In the genomic region with DNA sequence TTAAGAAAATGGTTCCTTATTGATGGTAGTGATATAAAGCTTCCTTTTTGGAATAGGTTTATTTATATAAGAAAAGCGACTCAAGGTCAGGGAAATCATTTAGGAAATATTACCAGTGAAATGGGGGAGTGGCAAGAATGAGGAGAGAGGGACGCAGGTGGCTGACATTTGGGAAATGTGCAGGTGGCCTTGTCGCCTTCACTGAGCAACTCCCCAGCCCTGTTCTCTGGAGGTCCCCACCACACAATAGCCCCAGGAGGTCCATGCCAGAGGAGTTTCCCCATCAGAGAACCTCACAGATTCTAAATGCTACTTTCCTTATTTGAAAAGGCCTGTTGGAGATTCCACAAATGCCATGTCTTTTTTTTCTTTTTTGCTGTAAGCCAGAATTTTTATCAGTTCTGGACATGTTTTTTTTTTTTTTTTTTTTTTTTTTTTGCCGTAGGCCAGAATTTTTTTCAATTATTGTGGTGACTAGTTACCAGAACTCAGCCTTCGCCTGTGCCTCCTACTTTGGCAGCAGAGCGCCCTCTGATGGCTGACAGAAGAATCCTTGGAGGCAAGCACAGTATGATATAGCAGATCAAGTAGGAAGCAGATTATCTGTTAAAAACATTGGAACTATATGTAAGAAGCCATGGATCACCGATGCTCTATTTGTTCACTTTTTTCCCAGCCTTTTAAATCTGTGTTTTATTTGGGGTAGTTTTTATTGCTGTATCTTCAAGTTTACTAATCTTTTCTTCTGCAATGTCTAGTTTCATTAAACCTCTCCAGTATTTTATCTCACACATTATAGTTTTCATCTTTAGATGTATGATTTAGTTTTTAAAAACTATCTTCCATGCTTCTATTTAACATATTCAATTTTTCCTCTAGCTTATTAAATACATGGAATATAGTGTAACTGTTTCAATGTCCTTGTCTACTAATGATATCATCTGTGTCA, we compare ENCODE assay signal across 8 cellular contexts. TPM values are rescaled to one million over a fixed set of nuclear protein-coding genes. Genes with fewer than 3 reads are reported as not detected.
DNase-seq lines count a peak whose midpoint lies in the region; ATAC-seq, FAIRE-seq and TF ChIP-seq lines count a peak whose summit lies in the region.

No MANE protein-coding gene starts in this region.

- H3K4me1 ChIP-seq in DND-41 (ENCODE audit: insufficient read depth, low read length) (0 out of 2 replicates have a peak, but pooled peaks cover 8% of the 10 kb centered on the region), HepG2 (ENCODE audit: insufficient read depth, low read length) (no peaks in the 10 kb centered on the region)

- peaks cover 14% of the 10 kb centered on the region for H3K27me3 Mint-ChIP-seq in chondrocyte (ENCODE audit: low read depth)

- TF ChIP-seq RAD21 in HepG2 (CRISPR knock-in tag; IDR thresholded peaks at IDR 0.05) = no peak

- intact Hi-C loops in HepG2 (cut with micrococcal nuclease; ENCODE audit: unreplicated experiment) = no loop called here

- peaks cover 5% of the 10 kb centered on the region for H3K4me1 Mint-ChIP-seq in chondrocyte (ENCODE audit: low read depth)

- H3K79me2 ChIP-seq in DND-41 (ENCODE audit: insufficient read depth, low read length) (no peaks in the 10 kb centered on the region), HepG2 (ENCODE audit: insufficient read depth, low read length) (no peaks in the 10 kb centered on the region)

- ATAC-seq in DND-41 (ENCODE audit: insufficient read depth, low read depth) = peak; percentile 99
- peak; percentile 36 for ATAC-seq in HG02610 (IDR thresholded peaks at IDR 0.05; ENCODE audit: unreplicated experiment)
- ATAC-seq in HepG2 = peak; percentile 82
- ATAC-seq in HG02678 (IDR thresholded peaks at IDR 0.05; ENCODE audit: unreplicated experiment) = no peak

- H3K27ac Mint-ChIP-seq in chondrocyte (ENCODE audit: unreplicated experiment) = no peak overlapping the region

- no peak overlapping the region for H3K27ac ChIP-seq in DND-41 (ENCODE audit: low read length)
- no peak overlapping the region for H3K27ac ChIP-seq in HepG2 (ENCODE audit: extremely low read length, insufficient read depth, low read length)

- POLR2A ChIA-PET in HepG2 (lab: Yijun Ruan, JAX) = interaction anchor here (0.7 kb wide), 1 partner anchor 13 kb away, joined by 3 read pairs; no protein-coding TSS in a partner anchor

- H3K4me3 ChIP-seq in DND-41 (ENCODE audit: low read depth in 1 of 2, low read length in 2 of 2) (no peak overlapping the region), HepG2 (replicated peaks in 1 of 3; ENCODE audit: insufficient read depth in 1 of 3, low read depth in 2 of 3, low read length in 3 of 3) (no peak overlapping the region)

- H3K36me3 ChIP-seq in DND-41 (ENCODE audit: insufficient read depth, low read length) = peaks cover 83% of the 10 kb centered on the region
- H3K36me3 ChIP-seq in HepG2 (replicated peaks in 1 of 2; ENCODE audit: control insufficient read depth in 1 of 2, insufficient read depth in 2 of 2, low read length in 2 of 2) = no peaks in the 10 kb centered on the region

- DNase-seq in DND-41 (peak; percentile 79), NCI-H2227 (lab: John Stamatoyannopoulos, UW; ENCODE audit: unreplicated experiment) (peak; percentile 70), chondrocyte (ENCODE audit: low spot score) (no peak), HepG2 (ENCODE audit: low spot score) (peak; percentile 47)
- DNase-seq in activated CD4-positive, CD25-positive, alpha-beta regulatory T cell treated with anti-CD3 and anti-CD28 coated beads, Interleukin-2, amount 50 U/mL, for 16 hours (ENCODE audit: low read depth, low spot score) = peak; percentile 16
- peak; percentile 19 to 25 for DNase-seq in stimulated activated CD8-positive, alpha-beta memory T cell treated with anti-CD3 and anti-CD28 coated beads, Interleukin-15, amount 100 ng/mL, for 48 hours (ENCODE audit: low read depth in 2 of 2)

- no TSS peak for BruUV-seq in HepG2 (replicated peaks; lab: Mats Ljungman, UMichigan)

- H3K4me2 ChIP-seq in DND-41 (ENCODE audit: insufficient read depth, low read length) (no peak overlapping the region), HepG2 (ENCODE audit: low read depth, low read length) (no peak overlapping the region)

- no peak overlapping the region for H2AFZ ChIP-seq in DND-41 (ENCODE audit: low read depth, low read length)
- no peak overlapping the region for H2AFZ ChIP-seq in HepG2 (ENCODE audit: low read length)

- TF ChIP-seq POLR2A in HepG2 (IDR thresholded peaks at IDR 0.05; ENCODE audit: insufficient read depth in 1 of 2, low read depth in 2 of 2, low read length in 2 of 2) = no peak

- no peaks in the 10 kb centered on the region for H3K9me3 Mint-ChIP-seq in chondrocyte (ENCODE audit: low read depth)

- no peaks in the 10 kb centered on the region for H3K27me3 ChIP-seq in DND-41 (ENCODE audit: insufficient read depth, low read length, poor library complexity)
- 0 out of 5 replicates have a peak, but pooled peaks cover 0 to 7% of the 10 kb centered on the region in 2 experiments for H3K27me3 ChIP-seq in HepG2 (ENCODE audit: control insufficient read depth in 1 of 2, insufficient read depth in 2 of 2, low read length in 2 of 2)

- H4K20me1 ChIP-seq in DND-41 (ENCODE audit: insufficient read depth, low read length) (no peaks in the 10 kb centered on the region), HepG2 (ENCODE audit: insufficient read depth, low read length) (no peaks in the 10 kb centered on the region)

- TF ChIP-seq CTCF in DND-41 (IDR thresholded peaks at IDR 0.05; ENCODE audit: borderline replicate concordance, extremely low read depth, low read length, poor library complexity, severe bottlenecking) = peak; percentile 89
- peak; percentile 85 for TF ChIP-seq CTCF in chondrocyte (IDR thresholded peaks at IDR 0.05)
- peak; percentile 70 for TF ChIP-seq CTCF in HepG2 (CRISPR knock-in tag; IDR thresholded peaks at IDR 0.05)

- CTCF ChIA-PET in HepG2 (lab: Yijun Ruan, JAX; ENCODE audit: low intra/inter-chr PET ratio, low total read pairs) = interaction anchor here (1.5 kb wide), 1 partner anchor 323 kb away, joined by 6 read pairs; no protein-coding TSS in a partner anchor

- H3K9ac ChIP-seq in DND-41 (ENCODE audit: low read depth, low read length) = no peak overlapping the region
- no peak overlapping the region for H3K9ac ChIP-seq in HepG2 (ENCODE audit: insufficient read depth, low read depth, low read length)

- H3K36me3 Mint-ChIP-seq in chondrocyte (ENCODE audit: low read depth) = no peaks in the 10 kb centered on the region

- WGBS in HepG2 (ENCODE audit: low lambda C conversion rate) = 23% methylated on average over 7 of the region's 7 CpGs

- H3K4me3 Mint-ChIP-seq in chondrocyte (ENCODE audit: unreplicated experiment) = no peak overlapping the region

- TF ChIP-seq EP300 in HepG2 (IDR thresholded peaks at IDR 0.05; ENCODE audit: low read depth in 2 of 2, low read length in 2 of 2) (no peak), HepG2 (CRISPR knock-in tag; IDR thresholded peaks at IDR 0.05; ENCODE audit: borderline replicate concordance) (no peak)

- peak; percentile 34 for FAIRE-seq in HepG2 (lab: Jason Lieb, UNC)

- in situ Hi-C loops in HepG2 (cut with HindIII; ENCODE audit: extremely low pct_ligation_motif_present, low pct_unique_long_range_greater_than_20kb) = loop anchor here (5.0 kb wide), 1 partner anchor 323 kb away; no protein-coding TSS in a partner anchor

- H3K9me3 ChIP-seq in DND-41 (ENCODE audit: insufficient read depth, low read length, severe bottlenecking) = peaks cover 4% of the 10 kb centered on the region
- no peaks in the 10 kb centered on the region for H3K9me3 ChIP-seq in HepG2 (ENCODE audit: low read length)

RNA-seq across cellular contexts. Expression of gene OPALIN, which starts 18.6 kb away (rescaled TPM):
- total RNA-seq in chondrocyte (not detected in 3 replicates), HepG2 (2016; rRNA removed; fragmentation: Illumina TruSeq; extraction: Trizol) (not detected in 2 replicates)
- not detected in 2 replicates for total RNA-seq in HepG2 (2016; cell fraction: cytosol; rRNA removed; fragmentation: Illumina TruSeq; extraction: Trizol; ENCODE audit: low read depth)
- not detected in 2 replicates for total RNA-seq in HepG2 (2016; cell fraction: insoluble cytoplasmic fraction; rRNA removed; fragmentation: Illumina TruSeq; extraction: Trizol)
- not detected in 2 replicates for total RNA-seq in HepG2 (2016; cell fraction: membrane; rRNA removed; fragmentation: Illumina TruSeq; extraction: Trizol)
- not detected in 2 replicates for total RNA-seq in HepG2 (2016; cell fraction: nucleus; rRNA removed; fragmentation: Illumina TruSeq; extraction: Trizol)
- polyA plus RNA-seq in HepG2 (2011; rRNA removed) = not detected in 2 replicates
- not detected in 2 replicates for polyA plus RNA-seq in HepG2 (2011; cell fraction: cytosol; rRNA removed)
- not detected in 2 replicates for polyA plus RNA-seq in HepG2 (2011; cell fraction: nucleus; rRNA removed)
- not detected in 2 replicates for polyA plus RNA-seq in HepG2 (2012)
- polyA plus RNA-seq in HepG2 (2016; cell fraction: cytosol; fragmentation: Illumina TruSeq; extraction: Trizol; ENCODE audit: low read depth) = not detected in 2 replicates
- polyA plus RNA-seq in HepG2 (2016; cell fraction: insoluble cytoplasmic fraction; fragmentation: Illumina TruSeq; extraction: Trizol; ENCODE audit: low read depth) = not detected in 2 replicates
- not detected in 2 replicates for polyA plus RNA-seq in HepG2 (2016; cell fraction: membrane; fragmentation: Illumina TruSeq; extraction: Trizol; ENCODE audit: low read depth)
- not detected in 2 replicates for polyA plus RNA-seq in HepG2 (2016; cell fraction: nucleus; fragmentation: Illumina TruSeq; extraction: Trizol; ENCODE audit: insufficient read depth, low read depth)
- polyA minus RNA-seq in HepG2 (2011; rRNA and poly(A)+ RNA removed; ENCODE audit: low replicate concordance) = not detected in 2 replicates
- polyA minus RNA-seq in HepG2 (2011; cell fraction: cytosol; rRNA and poly(A)+ RNA removed) = not detected in 2 replicates
- polyA minus RNA-seq in HepG2 (2011; cell fraction: nucleus; rRNA and poly(A)+ RNA removed) = not detected in 2 replicates

RNA-seq across cellular contexts. Expression of gene DNTT, which starts 36.0 kb away (rescaled TPM):
- total RNA-seq in chondrocyte (not detected in 3 replicates), HepG2 (2016; rRNA removed; fragmentation: Illumina TruSeq; extraction: Trizol) (not detected in 2 replicates)
- total RNA-seq in HepG2 (2016; cell fraction: cytosol; rRNA removed; fragmentation: Illumina TruSeq; extraction: Trizol; ENCODE audit: low read depth) = not detected in 2 replicates
- total RNA-seq in HepG2 (2016; cell fraction: insoluble cytoplasmic fraction; rRNA removed; fragmentation: Illumina TruSeq; extraction: Trizol) = not detected in 2 replicates
- total RNA-seq in HepG2 (2016; cell fraction: membrane; rRNA removed; fragmentation: Illumina TruSeq; extraction: Trizol) = not detected in 2 replicates
- total RNA-seq in HepG2 (2016; cell fraction: nucleus; rRNA removed; fragmentation: Illumina TruSeq; extraction: Trizol) = not detected in 2 replicates
- not detected in 2 replicates for polyA plus RNA-seq in HepG2 (2011; rRNA removed)
- polyA plus RNA-seq in HepG2 (2011; cell fraction: cytosol; rRNA removed) = not detected in 2 replicates
- polyA plus RNA-seq in HepG2 (2011; cell fraction: nucleus; rRNA removed) = not detected in 2 replicates
- not detected in 2 replicates for polyA plus RNA-seq in HepG2 (2012)
- not detected in 2 replicates for polyA plus RNA-seq in HepG2 (2016; cell fraction: cytosol; fragmentation: Illumina TruSeq; extraction: Trizol; ENCODE audit: low read depth)
- not detected in 2 replicates for polyA plus RNA-seq in HepG2 (2016; cell fraction: insoluble cytoplasmic fraction; fragmentation: Illumina TruSeq; extraction: Trizol; ENCODE audit: low read depth)
- polyA plus RNA-seq in HepG2 (2016; cell fraction: membrane; fragmentation: Illumina TruSeq; extraction: Trizol; ENCODE audit: low read depth) = not detected in 2 replicates
- polyA plus RNA-seq in HepG2 (2016; cell fraction: nucleus; fragmentation: Illumina TruSeq; extraction: Trizol; ENCODE audit: insufficient read depth, low read depth) = not detected in 2 replicates
- not detected in 2 replicates for polyA minus RNA-seq in HepG2 (2011; rRNA and poly(A)+ RNA removed; ENCODE audit: low replicate concordance)
- polyA minus RNA-seq in HepG2 (2011; cell fraction: cytosol; rRNA and poly(A)+ RNA removed) = not detected in 2 replicates
- not detected in 2 replicates for polyA minus RNA-seq in HepG2 (2011; cell fraction: nucleus; rRNA and poly(A)+ RNA removed)
